Comparison of ENCODE assay signal across 18 cellular contexts in the genomic region with DNA sequence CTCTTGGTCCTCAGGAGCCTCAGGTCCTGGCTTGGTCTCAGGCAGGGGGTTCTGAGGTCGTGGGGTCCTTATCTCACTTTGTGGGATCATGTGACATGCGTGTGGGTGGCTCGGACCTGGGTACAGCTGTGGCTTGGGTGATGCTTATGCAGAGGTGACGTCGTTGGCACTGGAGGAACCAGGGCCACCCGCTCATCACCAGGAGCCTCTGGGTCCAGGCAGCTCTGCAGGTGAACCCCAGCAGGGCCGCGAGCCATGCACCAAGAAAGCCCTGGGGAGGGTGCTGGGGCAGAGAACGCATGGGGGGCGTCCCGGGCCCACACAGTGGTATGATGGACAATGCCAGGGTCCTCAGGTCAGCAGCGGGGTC. TPM values are rescaled to one million over a fixed set of nuclear protein-coding genes. Genes with fewer than 3 reads are reported as not detected.
DNase-seq lines count a peak whose midpoint lies in the region; ATAC-seq and TF ChIP-seq lines count a peak whose summit lies in the region.
"Had no signal": no experiment of that assay in that cellular context is flagged by ENCODE, and none has a peak within 500 bp of the region (broad histone marks: within the 10 kb centered on the region; RNA-seq: fewer than 3 reads in every experiment).

No MANE protein-coding gene starts in this region.

- intact Hi-C loops in activated CD4-positive, alpha-beta T cell treated with anti-CD3 and anti-CD28 coated beads for 36 hours (cut with DNase I, micrococcal nuclease) = no loop called here

- no peaks in the 10 kb centered on the region for H3K9me3 ChIP-seq in DND-41 (ENCODE audit: insufficient read depth, low read length, severe bottlenecking)
- no peaks in the 10 kb centered on the region for H3K9me3 ChIP-seq in neural progenitor cell (ENCODE audit: low read depth)
- H3K9me3 ChIP-seq: MG63, Peyer's patch, tibial artery had no signal

- no peak overlapping the region for H3K27ac Mint-ChIP-seq in activated CD4-positive, alpha-beta T cell treated with anti-CD3 and anti-CD28 coated beads for 36 hours
- peak overlapping the region; percentile 49 for H3K27ac Mint-ChIP-seq in central memory CD8-positive, alpha-beta T cell (ENCODE audit: low read depth)
- H3K27ac Mint-ChIP-seq in neural progenitor cell (no peak overlapping the region), progenitor cell of endocrine pancreas (no peak overlapping the region)
- H3K27ac Mint-ChIP-seq: activated B cell treated with CpG ODN at 0.5 μM for 24 hours had no signal

- no peak overlapping the region for H3K9ac ChIP-seq in DND-41 (ENCODE audit: low read depth, low read length)
- no peak overlapping the region for H3K9ac ChIP-seq in neural progenitor cell

- peaks cover 3% of the 10 kb centered on the region for H3K36me3 Mint-ChIP-seq in activated CD4-positive, alpha-beta T cell treated with anti-CD3 and anti-CD28 coated beads for 36 hours (ENCODE audit: low read depth)
- peaks cover 2% of the 10 kb centered on the region for H3K36me3 Mint-ChIP-seq in central memory CD8-positive, alpha-beta T cell (ENCODE audit: insufficient read depth)
- H3K36me3 Mint-ChIP-seq in neural progenitor cell = peaks cover 2% of the 10 kb centered on the region
- H3K36me3 Mint-ChIP-seq in progenitor cell of endocrine pancreas (ENCODE audit: insufficient read depth) = peaks cover 2% of the 10 kb centered on the region

- TF ChIP-seq CTCF in DND-41 (IDR thresholded peaks at IDR 0.05; ENCODE audit: borderline replicate concordance, extremely low read depth, low read length, poor library complexity, severe bottlenecking) (no peak), neural progenitor cell (IDR thresholded peaks at IDR 0.05) (no peak), progenitor cell of endocrine pancreas (IDR thresholded peaks at IDR 0.05; ENCODE audit: unreplicated experiment) (no peak)

- POLR2A ChIA-PET in activated CD4-positive, alpha-beta T cell treated with anti-CD3 and anti-CD28 coated beads for 36 hours (lab: Charles Lee) = no interaction called here

- peak overlapping the region; percentile 98 for H3K4me2 ChIP-seq in DND-41 (ENCODE audit: insufficient read depth, low read length)
- H3K4me2 ChIP-seq in neural progenitor cell = no peak overlapping the region

- no peaks in the 10 kb centered on the region for H3K9me3 Mint-ChIP-seq in activated CD4-positive, alpha-beta T cell treated with anti-CD3 and anti-CD28 coated beads for 36 hours (ENCODE audit: low read depth)
- H3K9me3 Mint-ChIP-seq in central memory CD8-positive, alpha-beta T cell = no peaks in the 10 kb centered on the region
- H3K9me3 Mint-ChIP-seq in neural progenitor cell (no peaks in the 10 kb centered on the region), progenitor cell of endocrine pancreas (ENCODE audit: low read depth) (no peaks in the 10 kb centered on the region)
- H3K9me3 Mint-ChIP-seq: activated B cell treated with CpG ODN at 0.5 μM for 24 hours had no signal

- peak overlapping the region; percentile 80 for H3K4me3 Mint-ChIP-seq in activated CD4-positive, alpha-beta T cell treated with anti-CD3 and anti-CD28 coated beads for 36 hours
- peak overlapping the region; percentile 80 for H3K4me3 Mint-ChIP-seq in central memory CD8-positive, alpha-beta T cell
- peak overlapping the region; percentile 65 for H3K4me3 Mint-ChIP-seq in neural progenitor cell
- H3K4me3 Mint-ChIP-seq in progenitor cell of endocrine pancreas (ENCODE audit: low read depth) = no peak overlapping the region

- H4K20me1 ChIP-seq in DND-41 (ENCODE audit: insufficient read depth, low read length) (no peaks in the 10 kb centered on the region; the same call in 1 of the 2 replicates), neural progenitor cell (ENCODE audit: low read depth) (no peaks in the 10 kb centered on the region)

- H3K4me3 ChIP-seq in DND-41 (ENCODE audit: low read depth in 1 of 2, low read length in 2 of 2) (peak overlapping the region in 1 of 2 experiments; percentile 85; a peak in 2 of 4 replicates), neural progenitor cell (no peak overlapping the region)
- H3K4me3 ChIP-seq: MG63, Peyer's patch, tibial artery had no signal

- H3K36me3 ChIP-seq in DND-41 (ENCODE audit: insufficient read depth, low read length) = peaks cover 16% of the 10 kb centered on the region
- no peaks in the 10 kb centered on the region for H3K36me3 ChIP-seq in neural progenitor cell
- H3K36me3 ChIP-seq: MG63, Peyer's patch had no signal

- no peaks in the 10 kb centered on the region for H3K27me3 Mint-ChIP-seq in activated CD4-positive, alpha-beta T cell treated with anti-CD3 and anti-CD28 coated beads for 36 hours
- no peaks in the 10 kb centered on the region for H3K27me3 Mint-ChIP-seq in central memory CD8-positive, alpha-beta T cell
- peaks cover 9% of the 10 kb centered on the region for H3K27me3 Mint-ChIP-seq in neural progenitor cell (ENCODE audit: insufficient read depth, low read depth)
- H3K27me3 Mint-ChIP-seq in progenitor cell of endocrine pancreas = no peaks in the 10 kb centered on the region
- H3K27me3 Mint-ChIP-seq: activated B cell treated with CpG ODN at 0.5 μM for 24 hours had no signal

- ATAC-seq in activated CD4-positive, alpha-beta T cell treated with anti-CD3 and anti-CD28 coated beads for 36 hours = no peak
- ATAC-seq in DND-41 (ENCODE audit: insufficient read depth, low read depth) = no peak
- no peak for ATAC-seq in central memory CD8-positive, alpha-beta T cell (replicated peaks; ENCODE audit: extremely low read depth, poor library complexity, severe bottlenecking)

- H3K4me1 ChIP-seq in DND-41 (ENCODE audit: insufficient read depth, low read length) = peaks cover 36% of the 10 kb centered on the region
- peaks cover 5% of the 10 kb centered on the region for H3K4me1 ChIP-seq in neural progenitor cell

- H3K27ac ChIP-seq in DND-41 (ENCODE audit: low read length) (0 out of 2 replicates have a peak overlapping the region, but pooled peaks have one; percentile 22), neural progenitor cell (no peak overlapping the region)
- H3K27ac ChIP-seq: 22Rv1, Peyer's patch, tibial artery had no signal

- H3K27me3 ChIP-seq in DND-41 (ENCODE audit: insufficient read depth, low read length, poor library complexity) (no peaks in the 10 kb centered on the region), neural progenitor cell (no peaks in the 10 kb centered on the region)
- H3K27me3 ChIP-seq: MG63, Peyer's patch had no signal

- DNase-seq in activated CD4-positive, alpha-beta T cell treated with anti-CD3 and anti-CD28 coated beads for 36 hours = no peak
- DNase-seq in activated CD4-positive, alpha-beta T cell treated with anti-CD3 and anti-CD28 coated beads, Interleukin-2, amount 50 U/mL, for 1 hour = no peak
- DNase-seq in DND-41 (no peak), neural progenitor cell (ENCODE audit: low spot score) (no peak), 8988T (no peak), progenitor cell of endocrine pancreas (ENCODE audit: low spot score, unreplicated experiment) (no peak), NCI-H1105 (lab: John Stamatoyannopoulos, UW) (no peak)
- no peak for DNase-seq in central memory CD8-positive, alpha-beta T cell (ENCODE audit: low spot score in 2 of 2)
- DNase-seq: activated B cell treated with CpG ODN at 0.5 μM for 24 hours, foreskin fibroblast, MG63, midbrain, NCI-H2029, NCI-H526, Peyer's patch, tibial artery had no signal

- H2AFZ ChIP-seq in DND-41 (ENCODE audit: low read depth, low read length) (no peak overlapping the region), neural progenitor cell (replicated peaks) (no peak overlapping the region)

- CTCF ChIA-PET in activated CD4-positive, alpha-beta T cell treated with anti-CD3 and anti-CD28 coated beads for 36 hours (lab: Charles Lee) = interaction anchor here (0.5 kb wide), 1 partner anchor 103 kb away, joined by 4 read pairs; no protein-coding TSS in a partner anchor

- H3F3A ChIP-seq in neural progenitor cell (ENCODE audit: low read depth) = no peaks in the 10 kb centered on the region

- peaks cover 32% of the 10 kb centered on the region for H3K79me2 ChIP-seq in DND-41 (ENCODE audit: insufficient read depth, low read length)
- no peaks in the 10 kb centered on the region for H3K79me2 ChIP-seq in neural progenitor cell (ENCODE audit: low read depth)

- peaks cover 14% of the 10 kb centered on the region for H3K4me1 Mint-ChIP-seq in activated CD4-positive, alpha-beta T cell treated with anti-CD3 and anti-CD28 coated beads for 36 hours
- H3K4me1 Mint-ChIP-seq in central memory CD8-positive, alpha-beta T cell = peaks cover 5% of the 10 kb centered on the region
- H3K4me1 Mint-ChIP-seq in neural progenitor cell (no peaks in the 10 kb centered on the region), progenitor cell of endocrine pancreas (ENCODE audit: low read depth) (no peaks in the 10 kb centered on the region)

RNA-seq across cellular contexts. Expression of a gene that starts 8.7 kb away (rescaled TPM):
- 100 to 1,000 TPM; 147 to 210 TPM for total RNA-seq in activated CD4-positive, alpha-beta T cell treated with anti-CD3 and anti-CD28 coated beads for 36 hours
- total RNA-seq in neural progenitor cell (ENCODE audit: low replicate concordance) (95.1 and 114 TPM in 2 replicates), progenitor cell of endocrine pancreas (235 and 236 TPM in 2 replicates)

RNA-seq across cellular contexts. Expression of a gene that starts 9.0 kb away (rescaled TPM):
- total RNA-seq in activated CD4-positive, alpha-beta T cell treated with anti-CD3 and anti-CD28 coated beads for 36 hours = 10 to 100 TPM; 13.7 to 16.4 TPM
- total RNA-seq in neural progenitor cell (ENCODE audit: low replicate concordance) (0.21 and 10.0 TPM in 2 replicates), progenitor cell of endocrine pancreas (22.6 and 23.7 TPM in 2 replicates)

RNA-seq across cellular contexts. Expression of a gene that starts 23.6 kb away (rescaled TPM):
- under 1 TPM; 0.09 to 0.39 TPM for total RNA-seq in activated CD4-positive, alpha-beta T cell treated with anti-CD3 and anti-CD28 coated beads for 36 hours
- total RNA-seq in neural progenitor cell (ENCODE audit: low replicate concordance) (1.9 and 3.4 TPM in 2 replicates), progenitor cell of endocrine pancreas (12.9 and 13.1 TPM in 2 replicates)

RNA-seq across cellular contexts. Expression of a gene that starts 40.0 kb away (rescaled TPM):
- 10 to 100 TPM; 16.2 to 17.2 TPM for total RNA-seq in activated CD4-positive, alpha-beta T cell treated with anti-CD3 and anti-CD28 coated beads for 36 hours
- total RNA-seq in neural progenitor cell (ENCODE audit: low replicate concordance) (4.3 and 19.5 TPM in 2 replicates), progenitor cell of endocrine pancreas (10.4 TPM in 2 replicates)
- total RNA-seq: HT-29 had no signal

RNA-seq across cellular contexts. Expression of a gene that starts 40.3 kb away (rescaled TPM):
- total RNA-seq in activated CD4-positive, alpha-beta T cell treated with anti-CD3 and anti-CD28 coated beads for 36 hours = 10 to 100 TPM; 20.6 to 22.5 TPM
- total RNA-seq in neural progenitor cell (ENCODE audit: low replicate concordance) (44.7 and 59.1 TPM in 2 replicates), progenitor cell of endocrine pancreas (79.8 and 87.9 TPM in 2 replicates)
